Comparison of ENCODE assay signal across 23 cellular contexts in the genomic region with DNA sequence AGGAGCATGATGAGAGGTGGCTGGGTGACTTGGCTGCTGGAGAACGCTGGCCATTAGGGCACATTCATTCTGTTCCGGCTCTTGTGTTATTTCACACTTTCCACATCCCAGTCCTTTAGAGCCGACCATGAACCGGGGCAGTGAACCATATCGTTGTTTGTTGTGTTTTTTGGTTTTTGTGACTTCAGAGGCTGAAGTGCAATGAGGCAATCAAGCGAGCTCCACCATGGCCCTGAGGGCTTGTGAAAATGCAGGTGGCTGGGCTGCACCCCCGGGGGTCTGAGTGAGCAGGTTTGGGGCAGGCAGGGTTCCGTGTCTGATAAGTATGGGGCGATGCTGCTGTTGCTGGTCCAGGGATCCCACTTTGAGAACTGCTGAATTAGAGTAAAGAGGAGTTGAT. TPM values are rescaled to one million over a fixed set of nuclear protein-coding genes. Genes with fewer than 3 reads are reported as not detected.
DNase-seq lines count a peak whose midpoint lies in the region; ATAC-seq, FAIRE-seq and TF ChIP-seq lines count a peak whose summit lies in the region.
"Had no signal": no experiment of that assay in that cellular context is flagged by ENCODE, and none has a peak within 500 bp of the region (broad histone marks: within the 10 kb centered on the region; RNA-seq: fewer than 3 reads in every experiment).

No MANE protein-coding gene starts in this region.

- H3K36me3 Mint-ChIP-seq in stimulated activated memory B cell treated with anti-CD40 and anti-IgM and Interleukin-4, amounts not matched to agents 10 μg/mL and 1 μg/mL and 100 μg/mL, for 72 hours, result no peaks in the 10 kb centered on the region

- TF ChIP-seq EP300 in transverse colon (IDR thresholded peaks at IDR 0.05; ENCODE audit: low read depth), result no peak

- intact Hi-C loops in kidney (cut with DNase I), result loop anchor here (10.0 kb wide), 1 partner anchor 132 kb away; no protein-coding TSS in a partner anchor
- intact Hi-C loops in transverse colon (cut with DNase I; ENCODE audit: low total_unique reads), result no loop called here
- intact Hi-C loops in head of caudate nucleus (cut with DNase I), result no loop called here

- H3K79me2 ChIP-seq in DOHH2 (ENCODE audit: control insufficient read depth, low read length), result no peaks in the 10 kb centered on the region
- H3K79me2 ChIP-seq in SU-DHL-6 (ENCODE audit: insufficient read depth, low read length), result no peaks in the 10 kb centered on the region

- H3K4me3 ChIP-seq in DOHH2 (ENCODE audit: low read length) (peak overlapping the region; percentile 10; the same call in 1 of the 2 replicates), SU-DHL-6 (ENCODE audit: insufficient read depth, low read length, poor library complexity, severe bottlenecking) (no peak overlapping the region), kidney (ENCODE audit: low read length in 2 of 2) (no peak overlapping the region), transverse colon (no peak overlapping the region)
- H3K4me3 ChIP-seq: HAP-1, MG63, Peyer's patch, SK-N-MC had no signal

- H3K4me3 Mint-ChIP-seq in stimulated activated memory B cell treated with anti-CD40 and anti-IgM and Interleukin-4, amounts not matched to agents 10 μg/mL and 1 μg/mL and 100 μg/mL, for 72 hours, result no peak overlapping the region
- H3K4me3 Mint-ChIP-seq: CD4-positive, alpha-beta T cell had no signal

- H3K4me2 ChIP-seq in DOHH2 (ENCODE audit: low read length), result peak overlapping the region; percentile 44
- H3K4me2 ChIP-seq in SU-DHL-6 (ENCODE audit: low read depth, low read length, poor library complexity, severe bottlenecking), result peak overlapping the region; percentile 39
- H3K4me2 ChIP-seq: KMS-11 had no signal

- no peaks in the 10 kb centered on the region for H3K36me3 ChIP-seq in DOHH2 (ENCODE audit: control insufficient read depth, low read length)
- H3K36me3 ChIP-seq in SU-DHL-6 (ENCODE audit: low read length), result no peaks in the 10 kb centered on the region
- no peaks in the 10 kb centered on the region for H3K36me3 ChIP-seq in kidney (ENCODE audit: control insufficient read depth in 1 of 2, insufficient read depth in 2 of 2, low read length in 2 of 2)
- no peaks in the 10 kb centered on the region for H3K36me3 ChIP-seq in transverse colon
- H3K36me3 ChIP-seq: HAP-1, MG63, Peyer's patch had no signal

- H3K4me1 Mint-ChIP-seq in stimulated activated memory B cell treated with anti-CD40 and anti-IgM and Interleukin-4, amounts not matched to agents 10 μg/mL and 1 μg/mL and 100 μg/mL, for 72 hours, result peaks cover 41% of the 10 kb centered on the region

- H3K27me3 Mint-ChIP-seq in stimulated activated memory B cell treated with anti-CD40 and anti-IgM and Interleukin-4, amounts not matched to agents 10 μg/mL and 1 μg/mL and 100 μg/mL, for 72 hours, result no peaks in the 10 kb centered on the region
- H3K27me3 Mint-ChIP-seq: CD4-positive, alpha-beta T cell had no signal

- no peaks in the 10 kb centered on the region for H3K9me3 Mint-ChIP-seq in stimulated activated memory B cell treated with anti-CD40 and anti-IgM and Interleukin-4, amounts not matched to agents 10 μg/mL and 1 μg/mL and 100 μg/mL, for 72 hours
- H3K9me3 Mint-ChIP-seq: CD4-positive, alpha-beta T cell had no signal

- H3K9ac ChIP-seq in SU-DHL-6 (ENCODE audit: low read length) (peak overlapping the region; percentile 30), kidney (ENCODE audit: low read length in 2 of 2) (no peak overlapping the region)
- H3K9ac ChIP-seq: KMS-11 had no signal

- TF ChIP-seq CTCF in DOHH2 (IDR thresholded peaks at IDR 0.05; ENCODE audit: low read depth, low read length, poor library complexity, severe bottlenecking) (no peak), SU-DHL-6 (IDR thresholded peaks at IDR 0.05; ENCODE audit: insufficient read depth, low read length, poor library complexity, severe bottlenecking) (no peak), kidney (IDR thresholded peaks at IDR 0.05; ENCODE audit: borderline replicate concordance, extremely low read depth, insufficient read depth) (no peak), transverse colon (IDR thresholded peaks at IDR 0.05) (no peak)

- H3K27ac ChIP-seq in DOHH2 (ENCODE audit: low read depth, low read length) (no peak overlapping the region), SU-DHL-6 (ENCODE audit: low read depth, low read length) (peak overlapping the region; percentile 73), kidney (ENCODE audit: low read depth in 2 of 2, low read length in 2 of 2) (no peak overlapping the region), transverse colon (no peak overlapping the region)
- H3K27ac ChIP-seq: KMS-11, SK-N-MC had no signal

- DNase-seq in kidney (peak; percentile 39), NCI-H1436 (lab: John Stamatoyannopoulos, UW) (no peak), transverse colon (no peak), head of caudate nucleus (no peak)
- no peak for DNase-seq in stimulated activated CD4-positive, alpha-beta T cell treated with anti-CD3 and anti-CD28 coated beads, Interleukin-1b, Interleukin-23, amount 100 ng/mL, for 48 hours
- DNase-seq: Calu3; CD4-positive, alpha-beta T cell; DMS53; MG63; NCI-H1105; NCI-H1694 treated with DMSO at 0.1 percent for 48 hours; NCI-H2107; NCI-H2227 treated with DMSO at 0.1 percent for 48 hours; NCI-H524 had no signal

- H4K20me1 ChIP-seq in DOHH2 (ENCODE audit: control insufficient read depth, insufficient read depth, low read depth, low read length) (no peaks in the 10 kb centered on the region), SU-DHL-6 (ENCODE audit: low read depth, low read length) (no peaks in the 10 kb centered on the region)

- H3K9me2 ChIP-seq in DOHH2 (replicated peaks; ENCODE audit: control insufficient read depth, low read length) (no peaks in the 10 kb centered on the region), SU-DHL-6 (replicated peaks; ENCODE audit: insufficient read depth, low read length) (no peaks in the 10 kb centered on the region)

- H3K27me3 ChIP-seq in DOHH2 (ENCODE audit: control insufficient read depth, low read length), result peaks cover 21% of the 10 kb centered on the region
- H3K27me3 ChIP-seq in SU-DHL-6 (ENCODE audit: low read length), result no peaks in the 10 kb centered on the region
- no peaks in the 10 kb centered on the region for H3K27me3 ChIP-seq in transverse colon
- H3K27me3 ChIP-seq: Peyer's patch had no signal

- TF ChIP-seq POLR2A in transverse colon (IDR thresholded peaks at IDR 0.05), result no peak

- WGBS in transverse colon (ENCODE audit: low coverage in 1 of 2), 2 donors, result 87 to 91% methylated on average over 4 to 9 of the region's 9 CpGs

- in situ Hi-C loops in transverse colon (cut with MboI; ENCODE audit: low pct_ligation_motif_present in 1 of 4, low pct_unique_long_range_greater_than_20kb in 1 of 4, low sequenced_read_pairs in 3 of 4), result no loop called here

- no peak for FAIRE-seq in kidney (lab: Jason Lieb, UNC)
- FAIRE-seq: GM12892 had no signal

- H3K9me3 ChIP-seq in DOHH2 (ENCODE audit: control insufficient read depth, insufficient read depth, low read length), result no peaks in the 10 kb centered on the region
- no peaks in the 10 kb centered on the region for H3K9me3 ChIP-seq in SU-DHL-6 (ENCODE audit: insufficient read depth, low read length)
- H3K9me3 ChIP-seq in kidney (ENCODE audit: control insufficient read depth in 1 of 2, low read length in 2 of 2), result no peaks in the 10 kb centered on the region
- no peaks in the 10 kb centered on the region for H3K9me3 ChIP-seq in transverse colon
- H3K9me3 ChIP-seq: HAP-1, MG63, Peyer's patch had no signal

- no peaks in the 10 kb centered on the region for H3F3A ChIP-seq in DOHH2 (ENCODE audit: control insufficient read depth, insufficient read depth)
- H3F3A ChIP-seq in SU-DHL-6 (ENCODE audit: insufficient read depth), result peaks cover 13% of the 10 kb centered on the region

- peak; percentile 34 for ATAC-seq in stimulated activated memory B cell treated with anti-CD40 and anti-IgM and Interleukin-4, amounts not matched to agents 10 μg/mL and 1 μg/mL and 100 μg/mL, for 72 hours
- ATAC-seq: Right ventricle myocardium inferior had no signal

- H3K4me1 ChIP-seq in DOHH2 (ENCODE audit: control insufficient read depth, low read length), result peaks cover 27% of the 10 kb centered on the region
- peaks cover 4 to 5% of the 10 kb centered on the region in 2 donors for H3K4me1 ChIP-seq in kidney (ENCODE audit: control insufficient read depth in 1 of 2, insufficient read depth in 1 of 2, low read depth in 1 of 2, low read length in 2 of 2)
- H3K4me1 ChIP-seq in transverse colon, result peaks cover 0 to 19% (median 0%) of the 10 kb centered on the region in 4 donors
- H3K4me1 ChIP-seq: HAP-1 had no signal

- H2AFZ ChIP-seq in SU-DHL-6 (ENCODE audit: low read depth, low read length, severe bottlenecking), result peak overlapping the region; percentile 31

- peak overlapping the region; percentile 15 for H3K27ac Mint-ChIP-seq in stimulated activated memory B cell treated with anti-CD40 and anti-IgM and Interleukin-4, amounts not matched to agents 10 μg/mL and 1 μg/mL and 100 μg/mL, for 72 hours
- H3K27ac Mint-ChIP-seq: CD4-positive, alpha-beta T cell had no signal

RNA-seq across cellular contexts. Expression of a gene that starts 23.7 kb away (rescaled TPM):
- total RNA-seq in kidney (27.6 TPM), transverse colon (10 to 100 TPM; 17.1 to 67.7 (median 53.2) TPM)
- 5.6 TPM for polyA plus RNA-seq in kidney (ENCODE audit: insufficient read depth, low read depth, low replicate concordance)
